In genomic region chr14:72535485-72535884, GRCh38 we compare ENCODE assay signal across 13 cellular contexts.
A peak's percentile ranks its signal among the peaks of the same experiment; 100 is the strongest.
DNase-seq lines count a peak whose midpoint lies in the region; ATAC-seq, FAIRE-seq and TF ChIP-seq lines count a peak whose summit lies in the region.
"Had no signal": no experiment of that assay in that cellular context is flagged by ENCODE, and none has a peak within 500 bp of the region (broad histone marks: within the 10 kb centered on the region; RNA-seq: fewer than 3 reads in every experiment).

No MANE protein-coding gene starts in this region.

- peaks cover 0 to 11% of the 10 kb centered on the region in 2 donors for H3K36me3 Mint-ChIP-seq in CD14-positive monocyte
- H3K36me3 Mint-ChIP-seq in activated CD8-positive, alpha-beta T cell treated with anti-CD3 and anti-CD28 coated beads, Interleukin-2, amount 10 ng/mL, durations not matched to agents 7 days and 5 days (ENCODE audit: low read depth), result peaks cover 28% of the 10 kb centered on the region
- peaks cover 7% of the 10 kb centered on the region for H3K36me3 Mint-ChIP-seq in neural progenitor cell

- H3K79me2 ChIP-seq in neural progenitor cell (ENCODE audit: low read depth), result no peaks in the 10 kb centered on the region

- H2AFZ ChIP-seq in neural progenitor cell (replicated peaks), result no peak overlapping the region

- H3K9ac ChIP-seq in neural progenitor cell, result no peak overlapping the region
- H3K9ac ChIP-seq: KMS-11 had no signal

- peak; percentile 44 for FAIRE-seq in HTR-8/SVneo (lab: Jason Lieb, UNC)

- CTCF ChIA-PET in activated CD8-positive, alpha-beta T cell treated with anti-CD3 and anti-CD28 coated beads, Interleukin-2, amount 10 ng/mL, durations not matched to agents 7 days and 5 days (lab: Charles Lee), result interaction anchor here (1.1 kb wide), 1 partner anchor 19 kb away, joined by 4 read pairs; no protein-coding TSS in a partner anchor

- H3K9me3 ChIP-seq in neural progenitor cell (ENCODE audit: low read depth), result no peaks in the 10 kb centered on the region

- ATAC-seq in GM18858 (IDR thresholded peaks at IDR 0.05; ENCODE audit: unreplicated experiment), result peak; percentile 60
- ATAC-seq in activated CD8-positive, alpha-beta T cell treated with anti-CD3 and anti-CD28 coated beads, Interleukin-2, amount 10 ng/mL, durations not matched to agents 7 days and 5 days, result peak; percentile 65
- ATAC-seq: sciatic nerve had no signal

- H3K9me3 Mint-ChIP-seq in CD14-positive monocyte (peaks cover 6 to 22% (median 15%) of the 10 kb centered on the region in 7 donors), neural progenitor cell (peaks cover 15% of the 10 kb centered on the region)
- H3K9me3 Mint-ChIP-seq in activated CD8-positive, alpha-beta T cell treated with anti-CD3 and anti-CD28 coated beads, Interleukin-2, amount 10 ng/mL, durations not matched to agents 7 days and 5 days (ENCODE audit: insufficient read depth), result peaks cover 11% of the 10 kb centered on the region

- no peaks in the 10 kb centered on the region for H3K4me1 ChIP-seq in neural progenitor cell

- no peak overlapping the region for H3K4me2 ChIP-seq in neural progenitor cell
- H3K4me2 ChIP-seq: KMS-11 had no signal

- intact Hi-C loops in CD14-positive monocyte (cut with micrococcal nuclease), result loop anchor here in 1 of 2 donors (2.0 kb wide), 1 partner anchor 17 kb away; no protein-coding TSS in a partner anchor

- H3K27me3 Mint-ChIP-seq in CD14-positive monocyte (ENCODE audit: low read depth in 3 of 3) (peaks cover 17 to 22% (median 22%) of the 10 kb centered on the region in 3 donors), neural progenitor cell (ENCODE audit: insufficient read depth, low read depth) (peaks cover 5% of the 10 kb centered on the region)
- H3K27me3 Mint-ChIP-seq in activated CD8-positive, alpha-beta T cell treated with anti-CD3 and anti-CD28 coated beads, Interleukin-2, amount 10 ng/mL, durations not matched to agents 7 days and 5 days (ENCODE audit: low read depth), result peaks cover 12% of the 10 kb centered on the region

- H3K4me3 ChIP-seq in brain microvascular endothelial cell (ENCODE audit: low read depth, low read length) (no peak overlapping the region), neural progenitor cell (no peak overlapping the region)

- in situ Hi-C loops in brain microvascular endothelial cell (cut with HindIII; ENCODE audit: low pct_ligation_motif_present, low sequenced_read_pairs), result no loop called here

- H3K27me3 ChIP-seq in brain microvascular endothelial cell (replicated peaks) (no peaks in the 10 kb centered on the region), neural progenitor cell (no peaks in the 10 kb centered on the region)

- no peak for DNase-seq in CD14-positive monocyte (ENCODE audit: low spot score)
- no peak for DNase-seq in HTR-8/SVneo (ENCODE audit: insufficient read length, low spot score)
- DNase-seq in activated CD8-positive, alpha-beta T cell treated with anti-CD3 and anti-CD28 coated beads, Interleukin-2, amount 10 ng/mL, durations not matched to agents 7 days and 5 days, result peak; percentile 46
- DNase-seq in brain microvascular endothelial cell, result no peak
- DNase-seq in NK-92 treated with Interleukin-12 subunit alpha and Interleukin-12 subunit beta, amount 100 ng/mL, for 24 hours (lab: John Stamatoyannopoulos, UW), result no peak
- DNase-seq in activated gamma-delta T cell (lab: John Stamatoyannopoulos, UW), result no peak
- no peak for DNase-seq in neural progenitor cell (ENCODE audit: low spot score)
- DNase-seq: activated effector memory CD4-positive, alpha-beta T cell treated with Interleukin-2 at 50 U/mL for 16 hours; mammary epithelial cell; NCI-H524 had no signal

- H3K4me3 Mint-ChIP-seq in CD14-positive monocyte (peak overlapping the region in 1 of 2 donors; percentile 44), neural progenitor cell (no peak overlapping the region)
- H3K4me3 Mint-ChIP-seq in activated CD8-positive, alpha-beta T cell treated with anti-CD3 and anti-CD28 coated beads, Interleukin-2, amount 10 ng/mL, durations not matched to agents 7 days and 5 days, result peak overlapping the region; percentile 0

- H3K4me1 Mint-ChIP-seq in CD14-positive monocyte, result peaks cover 50% of the 10 kb centered on the region
- H3K4me1 Mint-ChIP-seq in activated CD8-positive, alpha-beta T cell treated with anti-CD3 and anti-CD28 coated beads, Interleukin-2, amount 10 ng/mL, durations not matched to agents 7 days and 5 days (ENCODE audit: low read depth), result peaks cover 86% of the 10 kb centered on the region
- no peaks in the 10 kb centered on the region for H3K4me1 Mint-ChIP-seq in neural progenitor cell

- H3K36me3 ChIP-seq in brain microvascular endothelial cell (replicated peaks) (no peaks in the 10 kb centered on the region), neural progenitor cell (no peaks in the 10 kb centered on the region)

- POLR2A ChIA-PET in activated CD8-positive, alpha-beta T cell treated with anti-CD3 and anti-CD28 coated beads, Interleukin-2, amount 10 ng/mL, durations not matched to agents 7 days and 5 days (lab: Charles Lee), result interaction anchor here (0.8 kb wide), 1 partner anchor 242 kb away, joined by 3 read pairs; no protein-coding TSS in a partner anchor

- TF ChIP-seq CTCF in CD14-positive monocyte (IDR thresholded peaks at IDR 0.05) (no peak), brain microvascular endothelial cell (IDR thresholded peaks at IDR 0.05; ENCODE audit: low read depth, low read length, missing control alignments) (no peak), neural progenitor cell (IDR thresholded peaks at IDR 0.05) (no peak)

- no peak overlapping the region for H3K27ac ChIP-seq in brain microvascular endothelial cell
- H3K27ac ChIP-seq in neural progenitor cell, result no peak overlapping the region
- H3K27ac ChIP-seq: KMS-11 had no signal

- H3K27ac Mint-ChIP-seq in CD14-positive monocyte (peak overlapping the region in 6 of 7 donors; percentile 56 to 87 (median 75)), neural progenitor cell (no peak overlapping the region)
- H3K27ac Mint-ChIP-seq in activated CD8-positive, alpha-beta T cell treated with anti-CD3 and anti-CD28 coated beads, Interleukin-2, amount 10 ng/mL, durations not matched to agents 7 days and 5 days, result peak overlapping the region; percentile 67

- H3F3A ChIP-seq in neural progenitor cell (ENCODE audit: low read depth), result no peaks in the 10 kb centered on the region

- H4K20me1 ChIP-seq in neural progenitor cell (ENCODE audit: low read depth), result no peaks in the 10 kb centered on the region
